ENCODE assay signal across 1 cellular context in genomic region chr1:19007491-19008441, GRCh38.
A peak's percentile ranks its signal among the peaks of the same experiment; 100 is the strongest.
TF ChIP-seq lines count a peak whose summit lies in the region.

No MANE protein-coding gene starts in this region.

TF ChIP-seq in K562, 482 proteins besides CTCF, POLR2A, EP300 and RAD21:
- TF ChIP-seq CBFA2T2 (conservative IDR thresholded peaks at IDR 0.05), result 0 out of 2 replicates have a peak, but pooled peaks have one; percentile 6
- TF ChIP-seq TCF3 (CRISPR knock-in tag; IDR thresholded peaks at IDR 0.05), result peak; percentile 22; the same call in 1 of the 2 replicates
- no peak for TF ChIP-seq ZNF263 (CRISPR knock-in tag; IDR thresholded peaks at IDR 0.05; ENCODE audit: borderline replicate concordance)
- TF ChIP-seq NFIC (IDR thresholded peaks at IDR 0.05), result peak; percentile 36; the same call in 1 of the 2 replicates
- TF ChIP-seq CBFA2T3 (IDR thresholded peaks at IDR 0.05), result peak; percentile 40; the same call in 1 of the 2 replicates
